8 cellular contexts compared by ENCODE assay signal in genomic region chr17:78383725-78384471, GRCh38. TPM values are rescaled to one million over a fixed set of nuclear protein-coding genes. Genes with fewer than 3 reads are reported as not detected.
A peak's percentile ranks its signal among the peaks of the same experiment; 100 is the strongest.
DNase-seq lines count a peak whose midpoint lies in the region; ATAC-seq, FAIRE-seq and TF ChIP-seq lines count a peak whose summit lies in the region.

No MANE protein-coding gene starts in this region.

- CTCF ChIA-PET in activated CD4-positive, alpha-beta T cell treated with anti-CD3 and anti-CD28 coated beads, Interleukin-2, amount 10 ng/mL, durations not matched to agents 7 days and 5 days (lab: Charles Lee) = interaction anchor here (0.9 to 3.8 kb wide), 6 partner anchors 9 to 132 kb away, joined by 3 to 17 read pairs (median 4); no protein-coding TSS in a partner anchor

- H3K27me3 Mint-ChIP-seq in activated CD4-positive, alpha-beta T cell treated with anti-CD3 and anti-CD28 coated beads, Interleukin-2, amount 10 ng/mL, durations not matched to agents 7 days and 5 days = no peaks in the 10 kb centered on the region
- H3K27me3 Mint-ChIP-seq in neural crest cell (ENCODE audit: low read depth) = no peaks in the 10 kb centered on the region

- H3K4me3 ChIP-seq in upper lobe of left lung = peak overlapping the region in 1 of 4 donors; percentile 7

- H3K36me3 Mint-ChIP-seq in activated CD4-positive, alpha-beta T cell treated with anti-CD3 and anti-CD28 coated beads, Interleukin-2, amount 10 ng/mL, durations not matched to agents 7 days and 5 days (ENCODE audit: low read depth) = peaks cover 45% of the 10 kb centered on the region
- no peaks in the 10 kb centered on the region for H3K36me3 Mint-ChIP-seq in neural crest cell (ENCODE audit: low read depth)

- WGBS in upper lobe of left lung, 2 donors = 14 to 22% methylated on average over 15 of the region's 15 CpGs

- peaks cover 94 to 100% (median 97%) of the 10 kb centered on the region in 4 donors for H3K4me1 ChIP-seq in upper lobe of left lung

- peak overlapping the region; percentile 93 for H3K27ac Mint-ChIP-seq in activated CD4-positive, alpha-beta T cell treated with anti-CD3 and anti-CD28 coated beads, Interleukin-2, amount 10 ng/mL, durations not matched to agents 7 days and 5 days
- no peak overlapping the region for H3K27ac Mint-ChIP-seq in neural crest cell (ENCODE audit: unreplicated experiment)

- POLR2A ChIA-PET in activated CD4-positive, alpha-beta T cell treated with anti-CD3 and anti-CD28 coated beads, Interleukin-2, amount 10 ng/mL, durations not matched to agents 7 days and 5 days (lab: Charles Lee) = no interaction called here

- DNase-seq in D721Med (ENCODE audit: insufficient read length, low spot score) (peak; percentile 74), epithelial cell of prostate (ENCODE audit: low read depth, low spot score) (peak; percentile 92), neural crest cell (ENCODE audit: low read depth, low spot score) (no peak), upper lobe of left lung (peak in 1 of 2 donors; percentile 97), NCI-H1694 treated with DMSO at 0.1 percent for 48 hours (lab: John Stamatoyannopoulos, UW) (no peak), SW480 (ENCODE audit: low spot score) (no peak)
- peak; percentile 41 for DNase-seq in activated CD4-positive, alpha-beta T cell treated with anti-CD3 and anti-CD28 coated beads, Interleukin-2, amount 10 ng/mL, durations not matched to agents 7 days and 5 days

- ATAC-seq in HG03280 (IDR thresholded peaks at IDR 0.05; ENCODE audit: unreplicated experiment) = peak; percentile 26
- peak; percentile 79 to 84 for ATAC-seq in upper lobe of left lung (ENCODE audit: low FRiP score in 2 of 2)

- TF ChIP-seq POLR2A in upper lobe of left lung (IDR thresholded peaks at IDR 0.05) = peak in 1 of 4 donors; percentile 56

- peak overlapping the region; percentile 65 for H3K4me3 Mint-ChIP-seq in activated CD4-positive, alpha-beta T cell treated with anti-CD3 and anti-CD28 coated beads, Interleukin-2, amount 10 ng/mL, durations not matched to agents 7 days and 5 days
- H3K4me3 Mint-ChIP-seq in neural crest cell = peak overlapping the region; percentile 47

- TF ChIP-seq CTCF in D721Med (IDR thresholded peaks at IDR 0.05; ENCODE audit: insufficient read depth, missing control alignments) = no peak
- no peak for TF ChIP-seq CTCF in neural crest cell (conservative IDR thresholded peaks at IDR 0.05)
- TF ChIP-seq CTCF in upper lobe of left lung (IDR thresholded peaks at IDR 0.05) = no peak

- peaks cover 90% of the 10 kb centered on the region for H3K4me1 Mint-ChIP-seq in activated CD4-positive, alpha-beta T cell treated with anti-CD3 and anti-CD28 coated beads, Interleukin-2, amount 10 ng/mL, durations not matched to agents 7 days and 5 days
- peaks cover 42% of the 10 kb centered on the region for H3K4me1 Mint-ChIP-seq in neural crest cell

- no peaks in the 10 kb centered on the region for H3K27me3 ChIP-seq in upper lobe of left lung

- no peaks in the 10 kb centered on the region for H3K9me3 ChIP-seq in upper lobe of left lung

- H3K9me3 Mint-ChIP-seq in activated CD4-positive, alpha-beta T cell treated with anti-CD3 and anti-CD28 coated beads, Interleukin-2, amount 10 ng/mL, durations not matched to agents 7 days and 5 days = no peaks in the 10 kb centered on the region
- H3K9me3 Mint-ChIP-seq in neural crest cell = no peaks in the 10 kb centered on the region

- FAIRE-seq in D721Med (lab: Jason Lieb, UNC) = no peak

- peaks cover 0 to 9% (median 0%) of the 10 kb centered on the region in 4 donors for H3K36me3 ChIP-seq in upper lobe of left lung

- peak; percentile 90 to 98 (median 98) for TF ChIP-seq EP300 in upper lobe of left lung (IDR thresholded peaks at IDR 0.05)

- H3K27ac ChIP-seq in epithelial cell of prostate (peak overlapping the region; percentile 74), upper lobe of left lung (peak overlapping the region; percentile 97 to 99 (median 98))

RNA-seq across cellular contexts. Expression of gene PGS1, which starts 5.4 kb away (rescaled TPM):
- 10 to 100 TPM; 71.1 to 78.3 TPM for total RNA-seq in activated CD4-positive, alpha-beta T cell treated with anti-CD3 and anti-CD28 coated beads, Interleukin-2, amount 10 ng/mL, durations not matched to agents 7 days and 5 days
- total RNA-seq in neural crest cell = 42.7 and 52.0 TPM in 2 replicates
- 100 to 1,000 TPM in 2 of 6 donors, 10 to 100 TPM in 4; 79.2 to 348 (median 92.3) TPM for total RNA-seq in upper lobe of left lung

RNA-seq across cellular contexts. Expression of gene SOCS3, which starts 24.0 kb away (rescaled TPM):
- total RNA-seq in activated CD4-positive, alpha-beta T cell treated with anti-CD3 and anti-CD28 coated beads, Interleukin-2, amount 10 ng/mL, durations not matched to agents 7 days and 5 days = 10 to 100 TPM; 22.2 to 24.4 TPM
- total RNA-seq in neural crest cell = 5.4 and 6.1 TPM in 2 replicates
- total RNA-seq in upper lobe of left lung = 100 to 1,000 TPM in 3 of 6 donors, 10 to 100 TPM in 3; 67.1 to 173 (median 114) TPM

Comparison
In these comparisons a context has a peak if more than half of its experiments do, and no peak if none do; other contexts are left out.
1. DNase-seq: peak in D721Med (single experiment), activated CD4-positive, alpha-beta T cell treated with anti-CD3 and anti-CD28 coated beads, Interleukin-2, amount 10 ng/mL, durations not matched to agents 7 days and 5 days (single experiment) and epithelial cell of prostate (single experiment); none in neural crest cell (single experiment), NCI-H1694 treated with DMSO at 0.1 percent for 48 hours (single experiment) and SW480 (single experiment).